21 cellular contexts compared by ENCODE assay signal in genomic region chr17:40522961-40523310, GRCh38. TPM values are rescaled to one million over a fixed set of nuclear protein-coding genes. Genes with fewer than 3 reads are reported as not detected.
DNase-seq lines count a peak whose midpoint lies in the region; ATAC-seq and TF ChIP-seq lines count a peak whose summit lies in the region.
"Had no signal": no experiment of that assay in that cellular context is flagged by ENCODE, and none has a peak within 500 bp of the region (broad histone marks: within the 10 kb centered on the region; RNA-seq: fewer than 3 reads in every experiment).

No MANE protein-coding gene starts in this region.

- H3K4me1 ChIP-seq in gastroesophageal sphincter: no peaks in the 10 kb centered on the region
- H3K4me1 ChIP-seq in smooth muscle cell (ENCODE audit: low read depth): no peaks in the 10 kb centered on the region
- peaks cover 10% of the 10 kb centered on the region for H3K4me1 ChIP-seq in lower lobe of right lung
- H3K4me1 ChIP-seq: uterus had no signal

- 80% methylated on average over 1 of the region's 5 CpGs; no CpG with 5 or more reads in 1 of the 2 donors for WGBS in gastroesophageal sphincter (ENCODE audit: low coverage in 1 of 2), 2 donors
- 97% methylated on average over 4 of the region's 5 CpGs for WGBS in smooth muscle cell (ENCODE audit: low lambda C conversion rate)

- peaks cover 22% of the 10 kb centered on the region for H3K4me1 Mint-ChIP-seq in CD4-positive, alpha-beta T cell (ENCODE audit: low read depth)

- CTCF ChIA-PET in CD4-positive, alpha-beta T cell (lab: Charles Lee): no interaction called here
- CTCF ChIA-PET in RWPE1 (lab: Yijun Ruan, JAX): interaction anchor here (0.7 to 0.9 kb wide), 2 partner anchors 10 to 37 kb away, joined by 3 to 4 read pairs; no protein-coding TSS in a partner anchor

- H4K20me1 ChIP-seq in smooth muscle cell (ENCODE audit: low read depth): no peaks in the 10 kb centered on the region

- H3K36me3 Mint-ChIP-seq in CD4-positive, alpha-beta T cell (ENCODE audit: low read depth): peaks cover 19% of the 10 kb centered on the region

- no peaks in the 10 kb centered on the region for H3K79me2 ChIP-seq in smooth muscle cell (ENCODE audit: low read depth)

- no peak overlapping the region for H3K27ac ChIP-seq in CD4-positive, alpha-beta T cell (ENCODE audit: low read depth, low read length)
- H3K27ac ChIP-seq in RWPE1 (peak overlapping the region; percentile 99), gastroesophageal sphincter (peak overlapping the region in 3 of 4 donors; percentile 55 to 80 (median 71)), smooth muscle cell (ENCODE audit: low read depth) (peak overlapping the region; percentile 88), lower lobe of right lung (no peak overlapping the region)

- H3K4me3 ChIP-seq in gastroesophageal sphincter: no peak overlapping the region
- H3K4me3 ChIP-seq in smooth muscle cell: no peak overlapping the region
- H3K4me3 ChIP-seq in lower lobe of right lung: no peak overlapping the region
- H3K4me3 ChIP-seq: uterus had no signal

- no peak for DNase-seq in CD4-positive, alpha-beta T cell
- DNase-seq in RWPE1 (ENCODE audit: low spot score) (no peak), smooth muscle cell (lab: John Stamatoyannopoulos, UW; ENCODE audit: unreplicated experiment) (no peak), DMS153 (lab: John Stamatoyannopoulos, UW) (no peak), activated gamma-delta T cell treated with Interleukin-2 at 50 U/mL for 16 hours (no peak), lower lobe of right lung (no peak)
- DNase-seq: activated naive CD8-positive, alpha-beta T cell treated with anti-CD3 and anti-CD28 coated beads for 36 hours; CD8-positive, alpha-beta T cell; effector memory CD4-positive, alpha-beta T cell; GF-D8; glutamatergic neuron; KBM-7; naive B cell; NCI-H187; NCI-H69; nucleus accumbens; retina; stimulated activated CD4-positive, alpha-beta T cell treated with anti-CD3 and anti-CD28 coated beads, Interleukin-15, amount 100 ng/mL, for 24 hours had no signal

- H3K27me3 Mint-ChIP-seq in CD4-positive, alpha-beta T cell: no peaks in the 10 kb centered on the region
- H3K27me3 Mint-ChIP-seq: activated naive CD8-positive, alpha-beta T cell treated with anti-CD3 and anti-CD28 coated beads for 36 hours; memory B cell; naive B cell had no signal

- no peak overlapping the region for H3K4me3 Mint-ChIP-seq in CD4-positive, alpha-beta T cell
- H3K4me3 Mint-ChIP-seq: activated naive CD8-positive, alpha-beta T cell treated with anti-CD3 and anti-CD28 coated beads for 36 hours; CD8-positive, alpha-beta T cell; memory B cell had no signal

- H3F3A ChIP-seq in smooth muscle cell (ENCODE audit: low read depth): no peaks in the 10 kb centered on the region

- POLR2A ChIA-PET in CD4-positive, alpha-beta T cell (lab: Charles Lee): no interaction called here
- POLR2A ChIA-PET in RWPE1 (lab: Yijun Ruan, JAX; ENCODE audit: low non-redundant PET): interaction anchor here (0.6 to 1.0 kb wide), 3 partner anchors 22 to 296 kb away, joined by 3 to 4 read pairs (median 4); partner anchors contain the start of gene TNS4

- peaks cover 16% of the 10 kb centered on the region for H3K9me3 ChIP-seq in CD4-positive, alpha-beta T cell (ENCODE audit: control insufficient read depth, low read length)
- H3K9me3 ChIP-seq in gastroesophageal sphincter (peaks cover 0 to 12% (median 0%) of the 10 kb centered on the region in 3 donors), smooth muscle cell (replicated peaks; ENCODE audit: low read depth) (peaks cover 5% of the 10 kb centered on the region), lower lobe of right lung (no peaks in the 10 kb centered on the region)
- H3K9me3 ChIP-seq: uterus had no signal

- H3K36me3 ChIP-seq in gastroesophageal sphincter (no peaks in the 10 kb centered on the region), smooth muscle cell (ENCODE audit: low read depth) (no peaks in the 10 kb centered on the region), lower lobe of right lung (no peaks in the 10 kb centered on the region)
- H3K36me3 ChIP-seq: uterus had no signal

- H2AFZ ChIP-seq in smooth muscle cell (ENCODE audit: low read depth): no peak overlapping the region

- H3K9ac ChIP-seq in smooth muscle cell (ENCODE audit: low read depth): no peak overlapping the region

- H3K27me3 ChIP-seq in CD4-positive, alpha-beta T cell (ENCODE audit: control insufficient read depth, insufficient read depth, low read length): no peaks in the 10 kb centered on the region
- H3K27me3 ChIP-seq in gastroesophageal sphincter: no peaks in the 10 kb centered on the region
- H3K27me3 ChIP-seq in smooth muscle cell (ENCODE audit: low read depth): no peaks in the 10 kb centered on the region
- no peaks in the 10 kb centered on the region for H3K27me3 ChIP-seq in lower lobe of right lung (ENCODE audit: low read depth)
- H3K27me3 ChIP-seq: uterus had no signal

- H3K4me2 ChIP-seq in smooth muscle cell: no peak overlapping the region

- H3K9me3 Mint-ChIP-seq in CD4-positive, alpha-beta T cell: peaks cover 13% of the 10 kb centered on the region

- H3K27ac Mint-ChIP-seq in CD4-positive, alpha-beta T cell: peak overlapping the region; percentile 2
- H3K27ac Mint-ChIP-seq: activated naive CD8-positive, alpha-beta T cell treated with anti-CD3 and anti-CD28 coated beads for 36 hours; CD8-positive, alpha-beta T cell; memory B cell had no signal

- no peak for TF ChIP-seq EP300 in gastroesophageal sphincter (IDR thresholded peaks at IDR 0.05)

- no peak for ATAC-seq in CD4-positive, alpha-beta T cell (ENCODE audit: poor library complexity)
- ATAC-seq in gastroesophageal sphincter: no peak
- no peak for ATAC-seq in lower lobe of right lung
- ATAC-seq: CD8-positive, alpha-beta T cell had no signal

- intact Hi-C loops in CD4-positive, alpha-beta T cell (cut with DNase I, micrococcal nuclease): no loop called here
- intact Hi-C loops in lower lobe of right lung (cut with DNase I): no loop called here

- no peak for TF ChIP-seq CTCF in CD4-positive, alpha-beta T cell (IDR thresholded peaks at IDR 0.05)
- TF ChIP-seq CTCF in RWPE1 (conservative IDR thresholded peaks at IDR 0.05; ENCODE audit: low read depth) (no peak), gastroesophageal sphincter (IDR thresholded peaks at IDR 0.05) (no peak), smooth muscle cell (IDR thresholded peaks at IDR 0.05; ENCODE audit: borderline replicate concordance, insufficient read depth, poor library complexity, severe bottlenecking) (no peak), lower lobe of right lung (IDR thresholded peaks at IDR 0.05) (no peak)

- no peak for TF ChIP-seq POLR2A in gastroesophageal sphincter (IDR thresholded peaks at IDR 0.05)

RNA-seq across cellular contexts. Expression of gene TNS4, which starts 21.5 kb away (rescaled TPM):
- 1 to 10 TPM; 3.0 to 4.2 TPM for total RNA-seq in CD4-positive, alpha-beta T cell
- total RNA-seq in gastroesophageal sphincter: 1 to 10 TPM in 1 of 4 donors, not detected in 3; 2.2 TPM
- total RNA-seq in smooth muscle cell: 0.63 and 1.2 TPM in 2 replicates
- 0.13 and 3.3 TPM in 2 replicates for polyA plus RNA-seq in smooth muscle cell
- total RNA-seq in lower lobe of right lung: 0.68 TPM

RNA-seq across cellular contexts. Expression of gene CCR7, which starts 42.3 kb away (rescaled TPM):
- total RNA-seq in CD4-positive, alpha-beta T cell: 100 to 1,000 TPM; 170 to 180 TPM
- total RNA-seq in gastroesophageal sphincter (1 to 10 TPM in 1 of 4 donors, under 1 TPM in 2, not detected in 1; 0.15 to 2.2 (median 0.35) TPM), smooth muscle cell (not detected in 2 replicates), lower lobe of right lung (2.2 TPM)
- not detected in 2 replicates for polyA plus RNA-seq in smooth muscle cell

Comparison
In these comparisons a context has a peak if more than half of its experiments do, and no peak if none do; other contexts are left out.
1. H3K27ac ChIP-seq: peak in RWPE1 (single experiment), gastroesophageal sphincter (3 of 4) and smooth muscle cell (single experiment); none in CD4-positive, alpha-beta T cell (single experiment) and lower lobe of right lung (single experiment).
2. RNA of gene CCR7, which starts 42.3 kb away (total RNA-seq): 170 to 180 TPM in CD4-positive, alpha-beta T cell; 2.2 TPM in lower lobe of right lung (single experiment), 0.15 to 2.2 TPM in gastroesophageal sphincter and not detected in smooth muscle cell; every median in the first group is over 10 times any median in the second.